ENCODE assay signal across 20 cellular contexts in the genomic region with DNA sequence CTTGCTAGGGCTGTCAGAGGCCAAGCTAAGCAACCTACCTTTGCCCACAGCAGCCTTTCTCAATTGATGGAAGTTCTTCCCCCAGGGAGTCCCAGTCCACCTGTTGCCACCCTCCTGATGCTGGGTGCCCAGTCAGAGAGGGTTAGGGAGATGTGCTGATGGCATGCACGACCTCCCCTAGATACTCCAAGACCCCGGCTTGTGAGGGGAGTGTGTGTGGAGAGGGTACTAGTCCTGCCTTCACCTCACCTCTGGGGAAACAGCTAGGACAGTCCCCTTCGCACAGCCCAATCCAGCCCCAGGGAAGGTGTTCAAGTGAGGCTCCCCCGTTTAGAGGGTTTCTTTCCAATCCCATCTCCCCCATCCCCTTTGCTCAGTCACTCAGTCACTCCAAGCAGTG. TPM values are rescaled to one million over a fixed set of nuclear protein-coding genes. Genes with fewer than 3 reads are reported as not detected.
A peak's percentile ranks its signal among the peaks of the same experiment; 100 is the strongest.
DNase-seq lines count a peak whose midpoint lies in the region; ATAC-seq and TF ChIP-seq lines count a peak whose summit lies in the region.
"Had no signal": no experiment of that assay in that cellular context is flagged by ENCODE, and none has a peak within 500 bp of the region (broad histone marks: within the 10 kb centered on the region; RNA-seq: fewer than 3 reads in every experiment).

No MANE protein-coding gene starts in this region.

- H3K4me3 Mint-ChIP-seq in endodermal cell (no peak overlapping the region), neural progenitor cell (peak overlapping the region; percentile 45)

- H3K27ac ChIP-seq in VCaP (peak overlapping the region; percentile 32; the same call in 1 of the 2 replicates), endodermal cell (ENCODE audit: low read depth, low read length) (no peak overlapping the region), neural progenitor cell (no peak overlapping the region), PC-3 (ENCODE audit: low read length) (no peak overlapping the region)

- H2AFZ ChIP-seq in neural progenitor cell (replicated peaks), result no peak overlapping the region
- no peak overlapping the region for H2AFZ ChIP-seq in PC-3 (ENCODE audit: low read length)

- H3K4me1 Mint-ChIP-seq in endodermal cell, result peaks cover 26% of the 10 kb centered on the region
- H3K4me1 Mint-ChIP-seq in neural progenitor cell, result peaks cover 49% of the 10 kb centered on the region

- H3K9me3 ChIP-seq in endodermal cell (ENCODE audit: control insufficient read depth, low read length) (no peaks in the 10 kb centered on the region), neural progenitor cell (ENCODE audit: low read depth) (no peaks in the 10 kb centered on the region), PC-3 (ENCODE audit: low read length) (no peaks in the 10 kb centered on the region)
- H3K9me3 ChIP-seq: HAP-1 had no signal

- H3K4me2 ChIP-seq in neural progenitor cell, result no peak overlapping the region
- H3K4me2 ChIP-seq in PC-3 (ENCODE audit: low read length), result no peak overlapping the region

- 83% methylated on average over 4 of the region's 4 CpGs; no CpG with 5 or more reads in 1 of the 2 experiments for WGBS in endodermal cell (ENCODE audit: insufficient coverage in 1 of 2, insufficient read length in 1 of 2), 2 experiments

- no peaks in the 10 kb centered on the region for H3K36me3 ChIP-seq in endodermal cell (ENCODE audit: control insufficient read depth, insufficient read depth, low read length)
- no peaks in the 10 kb centered on the region for H3K36me3 ChIP-seq in neural progenitor cell
- H3K36me3 ChIP-seq in PC-3 (ENCODE audit: low read depth, low read length), result no peaks in the 10 kb centered on the region
- H3K36me3 ChIP-seq: HAP-1 had no signal

- BruUV-seq in PC-3 (replicated peaks; lab: Mats Ljungman, UMichigan), result no TSS peak

- H3K27ac Mint-ChIP-seq in endodermal cell, result no peak overlapping the region
- H3K27ac Mint-ChIP-seq in neural progenitor cell, result no peak overlapping the region

- H3K27me3 Mint-ChIP-seq in endodermal cell (ENCODE audit: insufficient read depth) (peaks cover 52% of the 10 kb centered on the region), neural progenitor cell (ENCODE audit: insufficient read depth, low read depth) (peaks cover 43% of the 10 kb centered on the region)

- H4K20me1 ChIP-seq in neural progenitor cell (ENCODE audit: low read depth) (peaks cover 22% of the 10 kb centered on the region), PC-3 (ENCODE audit: low read length) (no peaks in the 10 kb centered on the region)

- peaks cover 16% of the 10 kb centered on the region for H3F3A ChIP-seq in neural progenitor cell (ENCODE audit: low read depth)
- H3F3A ChIP-seq in PC-3 (ENCODE audit: low read length, unreplicated experiment), result no peaks in the 10 kb centered on the region

- peaks cover 19% of the 10 kb centered on the region for H3K79me2 ChIP-seq in neural progenitor cell (ENCODE audit: low read depth)
- H3K79me2 ChIP-seq in PC-3 (ENCODE audit: low read length), result no peaks in the 10 kb centered on the region

- H3K4me1 ChIP-seq in endodermal cell (ENCODE audit: control insufficient read depth, insufficient read depth, low read length) (peaks cover 7% of the 10 kb centered on the region), neural progenitor cell (peaks cover 43% of the 10 kb centered on the region), PC-3 (ENCODE audit: insufficient read depth, low read length) (peaks cover 9% of the 10 kb centered on the region; the same call in 1 of the 2 replicates)

- H3K36me3 Mint-ChIP-seq in endodermal cell (ENCODE audit: low read depth) (no peaks in the 10 kb centered on the region), neural progenitor cell (no peaks in the 10 kb centered on the region)
- H3K36me3 Mint-ChIP-seq: CD8-positive, alpha-beta memory T cell had no signal

- TF ChIP-seq CTCF in VCaP (conservative IDR thresholded peaks at IDR 0.05) (no peak), endodermal cell (conservative IDR thresholded peaks at IDR 0.05) (no peak), neural progenitor cell (IDR thresholded peaks at IDR 0.05) (no peak), PC-3 (conservative IDR thresholded peaks at IDR 0.05; ENCODE audit: low read depth, low read length) (no peak)

- H3K27me3 ChIP-seq in endodermal cell (ENCODE audit: control insufficient read depth, insufficient read depth, low read length, poor library complexity, severe bottlenecking), result peaks cover 58% of the 10 kb centered on the region
- H3K27me3 ChIP-seq in neural progenitor cell, result peaks cover 49% of the 10 kb centered on the region
- peaks cover 41% of the 10 kb centered on the region for H3K27me3 ChIP-seq in PC-3 (ENCODE audit: low read length)

- ATAC-seq in left ventricle myocardium superior, result no peak
- no peak for ATAC-seq in HG03460 (IDR thresholded peaks at IDR 0.05; ENCODE audit: unreplicated experiment)
- no peak for ATAC-seq in PC-3

- H3K9me3 Mint-ChIP-seq in endodermal cell (no peaks in the 10 kb centered on the region), neural progenitor cell (no peaks in the 10 kb centered on the region)
- H3K9me3 Mint-ChIP-seq: CD8-positive, alpha-beta memory T cell had no signal

- CTCF ChIA-PET in PC-3 (lab: Charles Lee), result no interaction called here

- intact Hi-C loops in left ventricle myocardium superior (cut with micrococcal nuclease), result loop anchor here (5.0 kb wide), 1 partner anchor 61 kb away; no protein-coding TSS in a partner anchor
- intact Hi-C loops in PC-3 (cut with micrococcal nuclease), result no loop called here

- H3K4me3 ChIP-seq in endodermal cell (ENCODE audit: low read length), result no peak overlapping the region
- no peak overlapping the region for H3K4me3 ChIP-seq in neural progenitor cell
- no peak overlapping the region for H3K4me3 ChIP-seq in PC-3 (ENCODE audit: low read length)
- H3K4me3 ChIP-seq: HAP-1 had no signal

- H3K9ac ChIP-seq in endodermal cell (ENCODE audit: extremely low read depth, low read length, poor library complexity, severe bottlenecking), result no peak overlapping the region
- no peak overlapping the region for H3K9ac ChIP-seq in neural progenitor cell
- H3K9ac ChIP-seq in PC-3 (ENCODE audit: low read length), result no peak overlapping the region

- DNase-seq in endodermal cell, result peak; percentile 38
- no peak for DNase-seq in neural progenitor cell (ENCODE audit: low spot score)
- DNase-seq in ureter (ENCODE audit: low spot score), result peak; percentile 37
- no peak for DNase-seq in left ventricle myocardium superior
- no peak for DNase-seq in PC-3
- DNase-seq: ACHN; C1 segment of cervical spinal cord; CD8-positive, alpha-beta memory T cell; DMS79; MM.1S; NCI-H1092; NCI-H1436 treated with DMSO at 0.1 percent for 48 hours; NCI-H2029; NCI-H345; NCI-H524 treated with DMSO at 0.1 percent for 48 hours; RPMI8226; SHP77 treated with DMSO at 0.1 percent for 48 hours had no signal

- POLR2A ChIA-PET in PC-3 (lab: Charles Lee; ENCODE audit: unreplicated experiment), result no interaction called here

- no peaks in the 10 kb centered on the region for H3K9me2 ChIP-seq in PC-3 (replicated peaks; ENCODE audit: low read length)

RNA-seq across cellular contexts. Expression of a gene that starts 1.3 kb away (rescaled TPM):
- total RNA-seq in endodermal cell (10 to 100 TPM in 1 of 2 donors, 1 to 10 TPM in 1; 9.7 to 14.5 TPM), neural progenitor cell (ENCODE audit: low replicate concordance) (3.3 and 9.2 TPM in 2 replicates), ureter (61.8 TPM), left ventricle myocardium superior (12.8 TPM), PC-3 (2014; rRNA removed) (0.26 and 0.46 TPM in 2 replicates)
- polyA plus RNA-seq in endodermal cell (2013, experiment 1 of 2), result 14.7 TPM
- polyA plus RNA-seq in endodermal cell (2013, experiment 2 of 2), result 13.2 TPM

Comparison
In these comparisons a context has a peak if more than half of its experiments do, and no peak if none do; other contexts are left out.
1. DNase-seq: peak in endodermal cell (single experiment) and ureter (single experiment); none in neural progenitor cell (single experiment), left ventricle myocardium superior (single experiment) and PC-3 (single experiment).